ENCODE assay signal across 11 cellular contexts in the genomic region with DNA sequence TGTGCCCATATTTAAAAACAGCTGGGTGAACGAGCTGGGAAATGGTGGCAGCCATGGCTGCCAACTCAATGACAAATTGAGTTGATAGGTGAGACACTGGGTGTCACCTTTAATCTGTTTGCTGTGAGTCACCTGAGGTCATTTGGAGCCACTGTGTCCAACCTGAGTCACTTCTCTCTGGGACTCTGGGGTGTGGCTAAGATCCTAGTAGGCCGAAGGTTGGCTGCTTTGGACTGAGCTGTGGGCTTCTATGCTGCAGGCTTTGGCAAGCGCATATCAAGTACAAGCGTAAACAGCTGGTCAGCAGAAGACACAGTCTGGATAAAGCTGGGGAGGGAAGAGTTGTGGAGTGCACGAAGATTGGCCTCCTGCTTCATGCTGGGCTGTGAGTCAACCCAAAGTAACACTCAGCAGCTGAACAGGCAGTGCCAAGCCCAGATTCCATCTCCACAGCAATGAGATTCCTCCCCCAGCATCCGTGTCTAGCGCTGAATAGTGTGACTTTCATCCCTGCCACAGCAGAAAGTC. TPM values are rescaled to one million over a fixed set of nuclear protein-coding genes. Genes with fewer than 3 reads are reported as not detected.
A peak's percentile ranks its signal among the peaks of the same experiment; 100 is the strongest.
DNase-seq lines count a peak whose midpoint lies in the region; ATAC-seq and TF ChIP-seq lines count a peak whose summit lies in the region.
"Had no signal": no experiment of that assay in that cellular context is flagged by ENCODE, and none has a peak within 500 bp of the region (broad histone marks: within the 10 kb centered on the region; RNA-seq: fewer than 3 reads in every experiment).

No MANE protein-coding gene starts in this region.

- H3K27ac Mint-ChIP-seq in endothelial cell (ENCODE audit: unreplicated experiment) = no peak overlapping the region

- H3K36me3 Mint-ChIP-seq in endothelial cell (ENCODE audit: low read depth, unreplicated experiment) = no peaks in the 10 kb centered on the region

- TF ChIP-seq EP300 in transverse colon (IDR thresholded peaks at IDR 0.05; ENCODE audit: low read depth) = peak; percentile 58

- H3K27me3 ChIP-seq in left lung = no peaks in the 10 kb centered on the region
- H3K27me3 ChIP-seq in transverse colon = no peaks in the 10 kb centered on the region

- peaks cover 0 to 11% of the 10 kb centered on the region in 2 donors for H3K4me1 ChIP-seq in left lung
- peaks cover 6 to 35% (median 15%) of the 10 kb centered on the region in 4 donors for H3K4me1 ChIP-seq in transverse colon

- no peak overlapping the region for H3K4me3 ChIP-seq in cardiac fibroblast (replicated peaks in 1 of 2; ENCODE audit: low read depth in 2 of 2, low read length in 2 of 2)
- no peak overlapping the region for H3K4me3 ChIP-seq in left lung
- H3K4me3 ChIP-seq in transverse colon = no peak overlapping the region
- H3K4me3 ChIP-seq: tibial artery had no signal

- 66% methylated on average over 7 of the region's 7 CpGs; no CpG with 5 or more reads in 1 of the 2 donors for WGBS in transverse colon (ENCODE audit: low coverage in 1 of 2), 2 donors

- in situ Hi-C loops in transverse colon (cut with MboI; ENCODE audit: low pct_ligation_motif_present in 1 of 4, low pct_unique_long_range_greater_than_20kb in 1 of 4, low sequenced_read_pairs in 3 of 4) = loop anchor here (10.0 to 25.0 kb wide), 3 partner anchors 218 to 825 kb away; partner anchors contain the start of gene AXDND1 (in 3 of the 4)

- intact Hi-C loops in left lung (cut with DNase I) (loop anchor here in 1 of 2 donors (10.0 kb wide), 1 partner anchor 468 kb away; no protein-coding TSS in a partner anchor), transverse colon (cut with DNase I; ENCODE audit: low total_unique reads) (loop anchor here (10.0 kb wide), 2 partner anchors 232 to 468 kb away; no protein-coding TSS in a partner anchor)

- peak; percentile 30 for TF ChIP-seq POLR2A in transverse colon (IDR thresholded peaks at IDR 0.05)

- H3K9me3 ChIP-seq in left lung (no peaks in the 10 kb centered on the region), transverse colon (no peaks in the 10 kb centered on the region)
- H3K9me3 ChIP-seq: tibial artery had no signal

- H3K27ac ChIP-seq in left lung (peak overlapping the region; percentile 5 to 13), transverse colon (peak overlapping the region; percentile 54 to 81 (median 74))
- H3K27ac ChIP-seq: tibial artery had no signal

- DNase-seq in HT-29 (ENCODE audit: low spot score) (peak; percentile 89), cardiac fibroblast (ENCODE audit: low read depth in 2 of 2) (peak; percentile 96 to 97), left lung (no peak), transverse colon (peak; percentile 77), NCI-H2107 (lab: John Stamatoyannopoulos, UW) (no peak), GM20000 (ENCODE audit: low spot score) (no peak), GDM1 (lab: John Stamatoyannopoulos, UW) (no peak), endothelial cell (ENCODE audit: low spot score) (no peak)
- DNase-seq: activated gamma-delta T cell had no signal

- peak; percentile 73 for ATAC-seq in left lung

- no peaks in the 10 kb centered on the region for H3K9me3 Mint-ChIP-seq in endothelial cell (ENCODE audit: unreplicated experiment)

- no peak for TF ChIP-seq CTCF in cardiac fibroblast (IDR thresholded peaks at IDR 0.05; ENCODE audit: low read depth, low read length)
- TF ChIP-seq CTCF in left lung (IDR thresholded peaks at IDR 0.05) = no peak
- TF ChIP-seq CTCF in transverse colon (IDR thresholded peaks at IDR 0.05) = no peak
- no peak for TF ChIP-seq CTCF in GM20000 (IDR thresholded peaks at IDR 0.05; ENCODE audit: extremely low read depth, missing control alignments)
- TF ChIP-seq CTCF in endothelial cell (IDR thresholded peaks at IDR 0.05; ENCODE audit: unreplicated experiment) = no peak

- H3K36me3 ChIP-seq in left lung = no peaks in the 10 kb centered on the region
- H3K36me3 ChIP-seq in transverse colon = no peaks in the 10 kb centered on the region
- H3K36me3 ChIP-seq: tibial artery had no signal

- no peaks in the 10 kb centered on the region for H3K4me1 Mint-ChIP-seq in endothelial cell (ENCODE audit: unreplicated experiment)

- H3K27me3 Mint-ChIP-seq in endothelial cell (ENCODE audit: unreplicated experiment) = peaks cover 4% of the 10 kb centered on the region

- H3K4me3 Mint-ChIP-seq in endothelial cell (ENCODE audit: unreplicated experiment) = no peak overlapping the region

RNA-seq across cellular contexts. Expression of gene TEX35, which starts 24.0 kb away (rescaled TPM):
- total RNA-seq in HT-29 (2014; rRNA removed; shearing (Covaris generic)) = not detected in 2 replicates
- total RNA-seq in left lung (not detected), transverse colon (not detected), endothelial cell (ENCODE audit: unreplicated experiment) (not detected)
- total RNA-seq: NCI-H460 had no signal

RNA-seq across cellular contexts. Expression of gene CLEC20A, which starts 40.1 kb away (rescaled TPM):
- not detected in 2 replicates for total RNA-seq in HT-29 (2014; rRNA removed; shearing (Covaris generic))
- total RNA-seq in left lung = not detected
- total RNA-seq in transverse colon = not detected
- not detected for total RNA-seq in endothelial cell (ENCODE audit: unreplicated experiment)
- total RNA-seq: NCI-H460 had no signal

Comparison
In these comparisons a context has a peak if more than half of its experiments do, and no peak if none do; other contexts are left out.
1. DNase-seq: peak in HT-29 (single experiment), cardiac fibroblast (2 of 2) and transverse colon (single experiment); none in left lung (0 of 2), NCI-H2107 (single experiment), GM20000 (single experiment), GDM1 (single experiment) and endothelial cell (single experiment).